In genomic region chr17:29593546-29594440, GRCh38 we compare ENCODE assay signal across 1 cellular context.
TF ChIP-seq lines count a peak whose summit lies in the region.

No MANE protein-coding gene starts in this region.

TF ChIP-seq in HepG2, 621 proteins besides CTCF, POLR2A, EP300 and RAD21 (continues in another document):
- TF ChIP-seq SALL1 (CRISPR knock-in tag; IDR thresholded peaks at IDR 0.05): peak; percentile 56
- peak; percentile 95; the same call in 1 of the 2 replicates for TF ChIP-seq AHR (CRISPR knock-in tag; IDR thresholded peaks at IDR 0.05)
- TF ChIP-seq ZSCAN25 (CRISPR knock-in tag; IDR thresholded peaks at IDR 0.05): 0 out of 2 replicates have a peak, but pooled peaks have one; percentile 35
- TF ChIP-seq NR2F1 (CRISPR knock-in tag; IDR thresholded peaks at IDR 0.05): no peak
- peak; percentile 38; the same call in 1 of the 2 replicates for TF ChIP-seq ZNF331 (CRISPR knock-in tag; IDR thresholded peaks at IDR 0.05)
- peak; percentile 61; the same call in 1 of the 2 replicates for TF ChIP-seq NRL (CRISPR knock-in tag; IDR thresholded peaks at IDR 0.05; ENCODE audit: borderline replicate concordance)
- TF ChIP-seq STAG1 (CRISPR knock-in tag; IDR thresholded peaks at IDR 0.05): peak; percentile 57
- peak; percentile 29; the same call in 1 of the 2 replicates for TF ChIP-seq SMC3 (IDR thresholded peaks at IDR 0.05; ENCODE audit: low read length)
- 0 out of 2 replicates have a peak, but pooled peaks have one; percentile 24 for TF ChIP-seq ZGPAT (CRISPR knock-in tag; IDR thresholded peaks at IDR 0.05)
- TF ChIP-seq SPEN (CRISPR knock-in tag; IDR thresholded peaks at IDR 0.05; ENCODE audit: low read depth): peak; percentile 42; the same call in 1 of the 2 replicates
- no peak for TF ChIP-seq ZBTB38 (CRISPR knock-in tag; IDR thresholded peaks at IDR 0.05)
- no peak; the same call in 1 of the 2 replicates for TF ChIP-seq BORCS8-MEF2B (CRISPR knock-in tag; IDR thresholded peaks at IDR 0.05)
- TF ChIP-seq GABPB1 (CRISPR knock-in tag; IDR thresholded peaks at IDR 0.05): peak; percentile 56
- TF ChIP-seq FOXC1 (CRISPR knock-in tag; IDR thresholded peaks at IDR 0.05; ENCODE audit: borderline replicate concordance): peak; percentile 57; the same call in 1 of the 2 replicates
- peak; percentile 74 for TF ChIP-seq E2F5 (CRISPR knock-in tag; conservative IDR thresholded peaks at IDR 0.05)
- TF ChIP-seq ATF4 (CRISPR knock-in tag; IDR thresholded peaks at IDR 0.05): 0 out of 4 replicates have a peak, but pooled peaks of 1 of the 2 experiments have one; percentile 12
- no peak for TF ChIP-seq PHF20 (CRISPR knock-in tag; IDR thresholded peaks at IDR 0.05)
- no peak for TF ChIP-seq IRF2 (CRISPR knock-in tag; IDR thresholded peaks at IDR 0.05)
- no peak for TF ChIP-seq GLMP (CRISPR knock-in tag; IDR thresholded peaks at IDR 0.05; ENCODE audit: borderline replicate concordance)
- peak; percentile 31; the same call in 1 of the 2 replicates for TF ChIP-seq ZNF44 (CRISPR knock-in tag; IDR thresholded peaks at IDR 0.05)
- no peak for TF ChIP-seq ELK4 (CRISPR knock-in tag; IDR thresholded peaks at IDR 0.05; ENCODE audit: borderline replicate concordance)
- TF ChIP-seq ZNF263 (CRISPR knock-in tag; IDR thresholded peaks at IDR 0.05): peak; percentile 37; the same call in 1 of the 2 replicates
- 0 out of 2 replicates have a peak, but pooled peaks have one; percentile 40 for TF ChIP-seq HNRNPL (IDR thresholded peaks at IDR 0.05; ENCODE audit: low read depth, low read length)
- peak; percentile 23; the same call in 1 of the 2 replicates for TF ChIP-seq ZNF451 (CRISPR knock-in tag; IDR thresholded peaks at IDR 0.05)
- peak; percentile 66; the same call in 1 of the 2 replicates for TF ChIP-seq WIZ (CRISPR knock-in tag; IDR thresholded peaks at IDR 0.05)
- TF ChIP-seq ZFP91 (CRISPR knock-in tag; IDR thresholded peaks at IDR 0.05; ENCODE audit: borderline replicate concordance): peak; percentile 39; the same call in 1 of the 2 replicates
- TF ChIP-seq ZNF180 (CRISPR knock-in tag; IDR thresholded peaks at IDR 0.05; ENCODE audit: borderline replicate concordance, low read depth): no peak
- TF ChIP-seq PHF5A (CRISPR knock-in tag; IDR thresholded peaks at IDR 0.05; ENCODE audit: low read depth, unreplicated experiment): no peak
- TF ChIP-seq MAX (IDR thresholded peaks at IDR 0.05): peak; percentile 34; the same call in 1 of the 2 replicates
- no peak for TF ChIP-seq MTA1 (CRISPR knock-in tag; IDR thresholded peaks at IDR 0.05; ENCODE audit: borderline replicate concordance)
- peak; percentile 79; the same call in 1 of the 2 replicates for TF ChIP-seq ZBTB1 (CRISPR knock-in tag; IDR thresholded peaks at IDR 0.05; ENCODE audit: borderline replicate concordance)
- TF ChIP-seq NFIB (CRISPR knock-in tag; IDR thresholded peaks at IDR 0.05; ENCODE audit: borderline replicate concordance): no peak
- no peak for TF ChIP-seq E2F2 (CRISPR knock-in tag; IDR thresholded peaks at IDR 0.05; ENCODE audit: borderline replicate concordance)
- 0 out of 2 replicates have a peak, but pooled peaks have one; percentile 36 for TF ChIP-seq GATAD1 (CRISPR knock-in tag; IDR thresholded peaks at IDR 0.05)
- peak; percentile 42; the same call in 1 of the 2 replicates for TF ChIP-seq FOXK1 (CRISPR knock-in tag; IDR thresholded peaks at IDR 0.05; ENCODE audit: borderline replicate concordance, low read depth)
- TF ChIP-seq RFX5 (IDR thresholded peaks at IDR 0.05; ENCODE audit: low read depth, low read length): no peak
- peak; percentile 36 for TF ChIP-seq PHF8 (CRISPR knock-in tag; IDR thresholded peaks at IDR 0.05)
- TF ChIP-seq GLI4 (CRISPR knock-in tag; IDR thresholded peaks at IDR 0.05; ENCODE audit: borderline replicate concordance): no peak
- no peak for TF ChIP-seq DZIP1 (CRISPR knock-in tag; IDR thresholded peaks at IDR 0.05)
- peak; percentile 18; the same call in 1 of the 2 replicates for TF ChIP-seq PATZ1 (CRISPR knock-in tag; IDR thresholded peaks at IDR 0.05)
- no peak for TF ChIP-seq SOX6 (IDR thresholded peaks at IDR 0.05)
- TF ChIP-seq SOX6 (CRISPR knock-in tag; IDR thresholded peaks at IDR 0.05): no peak
- TF ChIP-seq HMG20A (CRISPR knock-in tag; IDR thresholded peaks at IDR 0.05; ENCODE audit: borderline replicate concordance): no peak
- TF ChIP-seq ZNF441 (CRISPR knock-in tag; IDR thresholded peaks at IDR 0.05; ENCODE audit: borderline replicate concordance): 0 out of 2 replicates have a peak, but pooled peaks have one; percentile 38
- TF ChIP-seq SNAPC2 (CRISPR knock-in tag; IDR thresholded peaks at IDR 0.05): no peak
- peak; percentile 71; the same call in 1 of the 2 replicates for TF ChIP-seq HBP1 (CRISPR knock-in tag; IDR thresholded peaks at IDR 0.05; ENCODE audit: low read depth)
- peak; percentile 96 for TF ChIP-seq MIER2 (CRISPR knock-in tag; IDR thresholded peaks at IDR 0.05)
- TF ChIP-seq TCF7 (IDR thresholded peaks at IDR 0.05; ENCODE audit: low read depth): no peak
